In the genomic region with DNA sequence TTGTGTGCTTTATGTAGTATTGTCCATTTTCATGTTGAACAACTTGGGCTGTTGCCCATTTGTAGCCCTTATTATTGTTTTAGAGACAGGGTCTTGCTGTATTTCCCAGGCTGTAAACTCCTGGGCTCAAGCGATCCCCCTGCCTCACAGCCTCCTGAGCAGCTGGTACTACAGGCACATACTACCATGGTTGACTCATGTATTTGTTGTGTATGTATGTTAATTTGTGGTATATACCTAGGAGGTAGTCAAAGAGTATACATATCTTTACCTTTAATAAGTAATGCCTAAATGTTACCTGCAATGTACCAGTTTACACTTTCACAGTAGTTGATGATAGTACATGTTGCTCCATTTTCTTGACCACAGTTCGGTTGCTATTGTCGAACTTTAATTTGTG, we compare ENCODE assay signal across 29 cellular contexts.
"Had no signal": no experiment of that assay in that cellular context is flagged by ENCODE, and none has a peak within 500 bp of the region (broad histone marks: within the 10 kb centered on the region; RNA-seq: fewer than 3 reads in every experiment).

No MANE protein-coding gene starts in this region.

- H3K27me3 ChIP-seq: dorsolateral prefrontal cortex, gastroesophageal sphincter, heart left ventricle, hepatocyte, neural progenitor cell, right lobe of liver, suprapubic skin, transverse colon, upper lobe of right lung, vagina had no signal

- DNase-seq: dorsolateral prefrontal cortex; effector CD4-positive, alpha-beta T cell; endodermal cell; foreskin fibroblast; heart left ventricle; kidney; mucosa of descending colon; naive B cell; right lobe of liver; small intestine; stimulated activated CD4-positive, alpha-beta T cell treated with anti-CD3 and anti-CD28 coated beads, Interleukin-15, amount 100 ng/mL, for 24 hours; stimulated activated CD4-positive, alpha-beta T cell treated with anti-CD3 and anti-CD28 coated beads, Interleukin-2, amount 100 ng/mL, for 48 hours; stimulated activated naive CD4-positive, alpha-beta T cell; stimulated activated naive CD8-positive, alpha-beta T cell treated with anti-CD3 and anti-CD28 coated beads, Interleukin-15, amount 100 ng/mL, for 72 hours; transverse colon; upper lobe of right lung had no signal

- H3K36me3 ChIP-seq: neural progenitor cell, right lobe of liver, suprapubic skin, transverse colon, upper lobe of right lung, vagina had no signal

- ATAC-seq: esophagus mucosa; gastroesophageal sphincter; heart left ventricle; left lobe of liver; mucosa of descending colon; natural killer cell treated with Interleukin-12 subunit alpha and Interleukin-12 subunit beta and Interleukin-15 and Interleukin-18, amount 100 ng/mL, for 72 hours; right lobe of liver; stimulated activated naive CD8-positive, alpha-beta T cell treated with anti-CD3 and anti-CD28 coated beads, Interleukin-15, amount 100 ng/mL, for 72 hours; upper lobe of right lung had no signal

- H3K4me3 ChIP-seq: dorsolateral prefrontal cortex, gastroesophageal sphincter, heart left ventricle, hepatocyte, lung, mucosa of descending colon, neural progenitor cell, right lobe of liver, suprapubic skin, transverse colon, upper lobe of right lung, vagina had no signal

- H3K27ac ChIP-seq: epithelial cell of prostate, gastroesophageal sphincter, heart left ventricle, hepatocyte, neural progenitor cell, parathyroid adenoma, right lobe of liver, suprapubic skin, transverse colon, upper lobe of right lung, vagina had no signal

- FAIRE-seq: kidney, small intestine had no signal

- H3K4me1 Mint-ChIP-seq: endodermal cell had no signal

- H3K4me3 Mint-ChIP-seq: endodermal cell; memory B cell; naive B cell; natural killer cell treated with Interleukin-12 subunit alpha and Interleukin-12 subunit beta and Interleukin-15 and Interleukin-18, amount 100 ng/mL, for 72 hours; neural progenitor cell; stimulated activated naive CD8-positive, alpha-beta T cell treated with anti-CD3 and anti-CD28 coated beads, Interleukin-15, amount 100 ng/mL, for 72 hours had no signal

- H3K9me3 Mint-ChIP-seq: memory B cell; naive B cell; natural killer cell treated with Interleukin-12 subunit alpha and Interleukin-12 subunit beta and Interleukin-15 and Interleukin-18, amount 100 ng/mL, for 72 hours; stimulated activated naive CD8-positive, alpha-beta T cell treated with anti-CD3 and anti-CD28 coated beads, Interleukin-15, amount 100 ng/mL, for 72 hours had no signal

- H3K36me3 Mint-ChIP-seq: naive B cell; natural killer cell treated with Interleukin-12 subunit alpha and Interleukin-12 subunit beta and Interleukin-15 and Interleukin-18, amount 100 ng/mL, for 72 hours had no signal

- H3K27ac Mint-ChIP-seq: endodermal cell; natural killer cell treated with Interleukin-12 subunit alpha and Interleukin-12 subunit beta and Interleukin-15 and Interleukin-18, amount 100 ng/mL, for 72 hours; neural progenitor cell; progenitor cell of endocrine pancreas; stimulated activated naive CD8-positive, alpha-beta T cell treated with anti-CD3 and anti-CD28 coated beads, Interleukin-15, amount 100 ng/mL, for 72 hours had no signal

- H3K4me1 ChIP-seq: neural progenitor cell, parathyroid adenoma, right lobe of liver, suprapubic skin had no signal

- H3K9me3 ChIP-seq: gastroesophageal sphincter, heart left ventricle, mucosa of descending colon, right lobe of liver, suprapubic skin, transverse colon, upper lobe of right lung, vagina had no signal

- H3K27me3 Mint-ChIP-seq: memory B cell; naive B cell; natural killer cell treated with Interleukin-12 subunit alpha and Interleukin-12 subunit beta and Interleukin-15 and Interleukin-18, amount 100 ng/mL, for 72 hours; progenitor cell of endocrine pancreas; stimulated activated naive CD8-positive, alpha-beta T cell treated with anti-CD3 and anti-CD28 coated beads, Interleukin-15, amount 100 ng/mL, for 72 hours had no signal
